Comparison of ENCODE assay signal across 8 cellular contexts in the genomic region with DNA sequence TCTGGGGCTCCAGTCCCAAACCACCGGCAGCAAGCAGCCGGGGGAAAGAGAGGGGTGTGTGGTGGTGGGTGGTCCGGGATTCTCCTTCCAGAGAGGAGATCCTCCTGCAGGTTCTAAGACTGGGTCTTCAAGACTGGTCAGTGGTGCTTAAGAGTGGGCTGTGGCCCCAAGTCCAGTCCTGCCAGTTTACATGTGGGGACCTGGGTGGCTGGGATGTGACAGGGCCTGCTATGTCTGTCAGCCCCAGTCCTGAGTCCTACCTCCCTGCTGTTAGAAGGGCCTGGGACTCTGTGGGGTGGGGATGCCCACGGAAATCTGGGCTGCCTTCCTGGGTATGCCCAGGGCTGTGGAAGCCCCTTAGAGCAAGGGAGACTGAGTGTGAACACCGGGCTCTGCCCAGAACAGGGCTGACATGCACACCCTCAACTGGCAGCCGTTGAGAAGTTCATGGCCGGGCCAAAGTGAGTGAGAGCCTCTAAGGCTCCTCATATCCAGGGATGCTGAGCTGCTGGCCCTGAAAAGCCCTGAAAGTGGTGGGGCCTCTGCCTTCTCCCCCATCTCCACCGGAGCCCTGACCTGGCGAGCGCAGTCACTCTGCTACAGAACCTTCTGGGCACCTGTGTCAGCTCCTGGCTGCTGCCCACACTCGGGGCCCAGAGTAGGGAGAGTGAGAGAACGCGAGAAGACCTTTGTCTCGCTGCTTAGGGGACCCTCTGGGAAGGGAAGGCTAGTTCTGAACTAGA. TPM values are rescaled to one million over a fixed set of nuclear protein-coding genes. Genes with fewer than 3 reads are reported as not detected.
DNase-seq lines count a peak whose midpoint lies in the region; ATAC-seq and TF ChIP-seq lines count a peak whose summit lies in the region.

No MANE protein-coding gene starts in this region.

- no TSS peak for BruUV-seq in mammary epithelial cell (replicated peaks; lab: Mats Ljungman, UMichigan)

- no peaks in the 10 kb centered on the region for H3K9me3 Mint-ChIP-seq in memory B cell

- no peak for DNase-seq in mammary epithelial cell
- no peak for DNase-seq in memory B cell (ENCODE audit: low spot score in 2 of 2)
- no peak for DNase-seq in uterus

- 85% methylated on average over 14 of the region's 14 CpGs for WGBS in HUES64
- WGBS in mammary epithelial cell (ENCODE audit: low coverage, missing lambda C conversion rate), result 59% methylated on average over 12 of the region's 14 CpGs

- H3K4me1 ChIP-seq in HUES64 (ENCODE audit: insufficient read depth, low read length) (peaks cover 8% of the 10 kb centered on the region; the same call in 1 of the 2 replicates), mammary epithelial cell (ENCODE audit: insufficient read depth, low read length) (peaks cover 18% of the 10 kb centered on the region), uterus (peaks cover 0 to 11% of the 10 kb centered on the region in 2 donors)

- no peak for TF ChIP-seq POLR2A in uterus (IDR thresholded peaks at IDR 0.05)

- H3K27me3 ChIP-seq in HUES64 (ENCODE audit: insufficient read depth, low read length), result peaks cover 23% of the 10 kb centered on the region
- no peaks in the 10 kb centered on the region for H3K27me3 ChIP-seq in mammary epithelial cell (ENCODE audit: insufficient read depth, low read length)
- H3K27me3 ChIP-seq in uterus, result no peaks in the 10 kb centered on the region

- ATAC-seq in memory B cell (ENCODE audit: low read depth) (no peak), HG03025 (IDR thresholded peaks at IDR 0.05; ENCODE audit: low FRiP score, unreplicated experiment) (no peak), GM21423 (IDR thresholded peaks at IDR 0.05; ENCODE audit: unreplicated experiment) (no peak), GM21825 (IDR thresholded peaks at IDR 0.05; ENCODE audit: unreplicated experiment) (no peak)

- CTCF ChIA-PET in mammary epithelial cell (lab: Charles Lee; ENCODE audit: low non-redundant PET), result no interaction called here

- intact Hi-C loops in mammary epithelial cell (cut with micrococcal nuclease) (no loop called here), uterus (cut with DNase I; ENCODE audit: low total_unique reads) (no loop called here)

- no peak for TF ChIP-seq CTCF in 22Rv1 (IDR thresholded peaks at IDR 0.05)
- TF ChIP-seq CTCF in mammary epithelial cell (conservative IDR thresholded peaks at IDR 0.05 in 1 of 2, IDR thresholded peaks at IDR 0.05 in 1 of 2; ENCODE audit: extremely low read depth in 1 of 2, insufficient read depth in 1 of 2, low read depth in 1 of 2, low read length in 2 of 2), result no peak
- no peak for TF ChIP-seq CTCF in uterus (IDR thresholded peaks at IDR 0.05)

- H2AFZ ChIP-seq in mammary epithelial cell (ENCODE audit: low read depth, low read length), result peak overlapping the region; percentile 76

- dilution Hi-C loops in mammary epithelial cell (cut with HindIII; ENCODE audit: low sequenced_read_pairs), result no loop called here

- no peaks in the 10 kb centered on the region for H3K36me3 Mint-ChIP-seq in memory B cell

- H3K79me2 ChIP-seq in mammary epithelial cell (ENCODE audit: insufficient read depth, low read length), result peaks cover 63% of the 10 kb centered on the region

- H3K4me1 Mint-ChIP-seq in memory B cell, result peaks cover 33% of the 10 kb centered on the region

- in situ Hi-C loops in mammary epithelial cell (cut with MboI; ENCODE audit: low sequenced_read_pairs in 2 of 2), result no loop called here

- H3K36me3 ChIP-seq in HUES64 (ENCODE audit: insufficient read depth, low read length), result no peaks in the 10 kb centered on the region
- H3K36me3 ChIP-seq in mammary epithelial cell (ENCODE audit: insufficient read depth, low read length), result no peaks in the 10 kb centered on the region
- H3K36me3 ChIP-seq in uterus, result no peaks in the 10 kb centered on the region

- peak overlapping the region; percentile 74 for H3K27ac Mint-ChIP-seq in memory B cell

- no peaks in the 10 kb centered on the region for H3K9me3 ChIP-seq in HUES64 (ENCODE audit: insufficient read depth, low read depth, low read length)
- H3K9me3 ChIP-seq in mammary epithelial cell (replicated peaks; ENCODE audit: insufficient read depth, low read length), result no peaks in the 10 kb centered on the region
- H3K9me3 ChIP-seq in uterus, result no peaks in the 10 kb centered on the region

- H4K20me1 ChIP-seq in mammary epithelial cell (ENCODE audit: insufficient read depth, low read length), result no peaks in the 10 kb centered on the region

- H3K4me3 Mint-ChIP-seq in memory B cell, result peak overlapping the region; percentile 83

- H3K4me2 ChIP-seq in mammary epithelial cell (ENCODE audit: insufficient read depth, low read depth, low read length), result peak overlapping the region; percentile 80

- H3K27ac ChIP-seq in 22Rv1 (peak overlapping the region; percentile 74), HUES64 (ENCODE audit: low read depth, low read length) (no peak overlapping the region), mammary epithelial cell (ENCODE audit: insufficient read depth, low read depth, low read length) (no peak overlapping the region), uterus (peak overlapping the region; percentile 88 to 94)

- H3K4me3 ChIP-seq in HUES64 (ENCODE audit: low read length), result peak overlapping the region; percentile 81
- H3K4me3 ChIP-seq in mammary epithelial cell (replicated peaks in 1 of 3; ENCODE audit: insufficient read depth in 1 of 3, low read depth in 2 of 3, low read length in 3 of 3), result peak overlapping the region; percentile 61 to 67 (median 62)
- H3K4me3 ChIP-seq in uterus, result peak overlapping the region; percentile 37 to 89

- H3K27me3 Mint-ChIP-seq in memory B cell, result no peaks in the 10 kb centered on the region

- H3K9ac ChIP-seq in HUES64 (ENCODE audit: low read depth, low read length) (0 out of 2 replicates have a peak overlapping the region, but pooled peaks have one; percentile 75), mammary epithelial cell (ENCODE audit: insufficient read depth, low read length) (no peak overlapping the region)

RNA-seq across cellular contexts. Expression of gene PHF2, which starts 1.7 kb away (rescaled TPM):
- polyA plus RNA-seq in HUES64 (2013, experiment 1 of 2), result 6.9 TPM
- polyA plus RNA-seq in HUES64 (2013, experiment 2 of 2), result 7.3 TPM
- total RNA-seq in mammary epithelial cell, result 10 to 100 TPM; 11.0 to 13.6 TPM
- polyA plus RNA-seq in mammary epithelial cell, result 5.9 TPM
- polyA minus RNA-seq in mammary epithelial cell, result 8.9 TPM
- 10 to 100 TPM in 3 of 4 donors, 1 to 10 TPM in 1; 7.7 to 54.5 (median 25.0) TPM for total RNA-seq in uterus

Comparison
In these comparisons a context has a peak if more than half of its experiments do, and no peak if none do; other contexts are left out.
1. H3K27ac ChIP-seq: peak in 22Rv1 (single experiment) and uterus (2 of 2); none in HUES64 (single experiment) and mammary epithelial cell (single experiment).
2. Peak in every context shown above with its lines, with median percentiles within 50 percentile points of each other: H3K4me3 ChIP-seq.